18 cellular contexts compared by ENCODE assay signal in the genomic region with DNA sequence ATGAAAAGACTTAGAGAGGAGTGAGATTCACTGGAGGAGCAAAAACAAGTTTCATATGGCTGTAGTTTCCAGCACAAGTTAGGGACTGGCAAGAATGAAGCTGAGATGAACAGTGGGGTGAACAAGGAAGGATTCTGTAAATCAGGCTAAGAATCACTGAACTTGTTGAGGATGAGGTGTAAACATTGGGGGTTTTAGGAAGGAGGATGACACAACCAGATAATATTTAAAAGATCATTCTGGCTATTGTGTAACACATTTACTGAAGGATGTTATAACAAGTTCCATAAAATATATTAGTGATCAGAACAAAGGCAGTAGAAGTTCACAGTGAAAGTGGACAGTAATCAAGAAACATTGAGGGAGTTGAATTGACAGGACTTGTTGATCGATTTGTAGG.
A peak's percentile ranks its signal among the peaks of the same experiment; 100 is the strongest.
DNase-seq lines count a peak whose midpoint lies in the region; ATAC-seq and TF ChIP-seq lines count a peak whose summit lies in the region.
"Had no signal": no experiment of that assay in that cellular context is flagged by ENCODE, and none has a peak within 500 bp of the region (broad histone marks: within the 10 kb centered on the region; RNA-seq: fewer than 3 reads in every experiment).

No MANE protein-coding gene starts in this region.

- H3F3A ChIP-seq in GM23248 (ENCODE audit: insufficient read depth): peaks cover 30% of the 10 kb centered on the region

- no peak for TF ChIP-seq CTCF in choroid plexus epithelial cell (conservative IDR thresholded peaks at IDR 0.05; ENCODE audit: low read depth, low read length)

- H3K79me2 ChIP-seq in ACC112 (ENCODE audit: control insufficient read depth, insufficient read depth, low read length, unreplicated experiment) (no peaks in the 10 kb centered on the region), GM23248 (ENCODE audit: insufficient read depth) (no peaks in the 10 kb centered on the region)

- H3K4me3 ChIP-seq in ACC112 (ENCODE audit: low read depth, low read length): no peak overlapping the region
- H3K4me3 ChIP-seq in GM23248: no peak overlapping the region
- no peak overlapping the region for H3K4me3 ChIP-seq in choroid plexus epithelial cell (ENCODE audit: low read depth, low read length)

- H3K27ac ChIP-seq in ACC112 (ENCODE audit: low read depth, low read length) (peak overlapping the region; percentile 14; the same call in 1 of the 2 replicates), GM23248 (peak overlapping the region; percentile 13; the same call in 1 of the 2 replicates)
- H3K27ac ChIP-seq: C4-2B had no signal

- no peaks in the 10 kb centered on the region for H3K9me2 ChIP-seq in GM23248 (ENCODE audit: insufficient read depth)

- H3K36me3 ChIP-seq in ACC112 (ENCODE audit: insufficient read depth, low read length) (no peaks in the 10 kb centered on the region), GM23248 (ENCODE audit: low read depth) (no peaks in the 10 kb centered on the region)

- H2AFZ ChIP-seq in ACC112 (ENCODE audit: low read length, unreplicated experiment): peak overlapping the region; percentile 72
- H2AFZ ChIP-seq in GM23248: peak overlapping the region; percentile 66

- in situ Hi-C loops in GM23248 (cut with MboI): loop anchor here (10.0 kb wide), 1 partner anchor 207 kb away; a partner anchor contains a TSS

- H3K27me3 ChIP-seq in ACC112 (ENCODE audit: insufficient read depth, low read length) (no peaks in the 10 kb centered on the region), GM23248 (replicated peaks; ENCODE audit: insufficient read depth) (no peaks in the 10 kb centered on the region)

- no peaks in the 10 kb centered on the region for H3K9me3 ChIP-seq in GM23248 (ENCODE audit: low read depth)

- peaks cover 17% of the 10 kb centered on the region for H3K4me1 ChIP-seq in ACC112 (ENCODE audit: control insufficient read depth, insufficient read depth, low read length, unreplicated experiment)
- H3K4me1 ChIP-seq in GM23248 (ENCODE audit: insufficient read depth): peaks cover 47% of the 10 kb centered on the region

- no peak overlapping the region for H3K9ac ChIP-seq in GM23248

- peak overlapping the region; percentile 24 for H3K4me2 ChIP-seq in GM23248 (ENCODE audit: unreplicated experiment)

- 33 to 56% methylated on average over 1 of the region's 1 CpG for WGBS in GM23248 (ENCODE audit: low coverage in 1 of 2, low lambda C conversion rate in 2 of 2, missing lambda C conversion rate in 2 of 2), 2 experiments

- no peaks in the 10 kb centered on the region for H4K20me1 ChIP-seq in GM23248 (ENCODE audit: insufficient read depth)

- DNase-seq in GM23248 (peak; percentile 39), choroid plexus epithelial cell (ENCODE audit: low read depth) (peak; percentile 22), kidney tubule cell (ENCODE audit: low spot score) (peak; percentile 25)
- DNase-seq in activated CD4-positive, alpha-beta T cell treated with anti-CD3 and anti-CD28 coated beads for 4 hours: no peak
- DNase-seq: DMS79 treated with DMSO at 0.1 percent for 48 hours, H9, KBM-7, NCI-H1417 treated with DMSO at 0.1 percent for 48 hours, NCI-H187 treated with DMSO at 0.1 percent for 48 hours, NCI-H2227 treated with DMSO at 0.1 percent for 48 hours, NCI-H510A treated with DMSO at 0.1 percent for 48 hours, NCI-H774, RPMI8226, SHP77 treated with DMSO at 0.1 percent for 48 hours had no signal

- no peak for ATAC-seq in GM19023 (IDR thresholded peaks at IDR 0.05; ENCODE audit: unreplicated experiment)
- ATAC-seq in HG02852 (IDR thresholded peaks at IDR 0.05; ENCODE audit: unreplicated experiment): no peak

Comparison
In these comparisons a context has a peak if more than half of its experiments do, and no peak if none do; other contexts are left out.
1. DNase-seq: peak in GM23248 (single experiment), choroid plexus epithelial cell (single experiment) and kidney tubule cell (single experiment); none in activated CD4-positive, alpha-beta T cell treated with anti-CD3 and anti-CD28 coated beads for 4 hours (0 of 2).